In the genomic region with DNA sequence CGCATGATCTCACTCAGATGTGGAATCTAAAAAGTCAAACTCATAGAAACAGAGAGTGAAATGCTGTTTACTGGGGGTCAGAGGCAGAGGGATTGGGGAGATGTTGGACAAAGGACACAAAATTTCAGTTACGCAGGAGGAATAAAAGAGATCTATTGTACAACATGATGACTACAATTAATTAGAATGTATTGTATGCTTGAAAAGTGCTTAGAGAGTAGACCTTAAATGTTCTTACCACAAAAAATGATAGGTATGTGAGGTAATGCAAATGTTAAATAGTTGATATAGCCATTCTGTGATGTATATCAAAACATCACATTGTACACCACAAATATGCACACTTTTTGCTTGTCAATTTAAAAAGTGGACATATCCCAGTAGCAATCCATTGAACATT, we compare ENCODE assay signal across 30 cellular contexts.
"Had no signal": no experiment of that assay in that cellular context is flagged by ENCODE, and none has a peak within 500 bp of the region (broad histone marks: within the 10 kb centered on the region; RNA-seq: fewer than 3 reads in every experiment).

No MANE protein-coding gene starts in this region.

- H3K27me3 Mint-ChIP-seq: naive B cell; stimulated activated naive CD8-positive, alpha-beta T cell treated with anti-CD3 and anti-CD28 coated beads, Interleukin-15, Interleukin-2, amounts not matched to agents 100 ng/mL and 50 ng/mL, for 24 hours had no signal

- H3K79me2 ChIP-seq: hepatocyte had no signal

- H3K9ac ChIP-seq: neural progenitor cell had no signal

- H3K4me1 Mint-ChIP-seq: naive B cell; natural killer cell; nephron progenitor cell; neural progenitor cell; stimulated activated effector memory CD8-positive, alpha-beta T cell treated with anti-CD3 and anti-CD28 coated beads, Interleukin-12 subunit alpha, Interleukin-12 subunit beta, amount 100 ng/mL, for 72 hours had no signal

- DNase-seq: kidney; left colon; left lung; lower lobe of right lung; mammary epithelial cell; mesenchymal stem cell; naive B cell; natural killer cell; nephron progenitor cell; ovary; posterior cingulate gyrus; retina; right cardiac atrium; stimulated activated CD4-positive, alpha-beta T cell treated with anti-CD3 and anti-CD28 coated beads, Interleukin-12 subunit alpha, Interleukin-12 subunit beta, amount 100 ng/mL, for 4 hours; stimulated activated CD4-positive, alpha-beta T cell treated with anti-CD3 and anti-CD28 coated beads, Interleukin-4, amount 100 ng/mL, for 24 hours; stimulated activated naive CD4-positive, alpha-beta T cell; tibial artery; upper lobe of right lung had no signal

- H3K4me3 Mint-ChIP-seq: naive B cell; natural killer cell; nephron progenitor cell; neural progenitor cell; stimulated activated effector memory CD8-positive, alpha-beta T cell treated with anti-CD3 and anti-CD28 coated beads, Interleukin-12 subunit alpha, Interleukin-12 subunit beta, amount 100 ng/mL, for 72 hours; stimulated activated naive CD8-positive, alpha-beta T cell treated with anti-CD3 and anti-CD28 coated beads, Interleukin-15, Interleukin-2, amounts not matched to agents 100 ng/mL and 50 ng/mL, for 24 hours had no signal

- H3K9me3 ChIP-seq: left lung, lower lobe of right lung, neutrophil, ovary, prostate gland, suprapubic skin, thoracic aorta, tibial artery, upper lobe of right lung had no signal

- H3K4me2 ChIP-seq: hepatocyte, neural progenitor cell had no signal

- H3K36me3 ChIP-seq: left lung, lower lobe of right lung, neural progenitor cell, neutrophil, ovary, prostate gland, suprapubic skin, thoracic aorta, tibial artery, upper lobe of right lung had no signal

- H3K9me3 Mint-ChIP-seq: naive B cell; natural killer cell; stimulated activated effector memory CD8-positive, alpha-beta T cell treated with anti-CD3 and anti-CD28 coated beads, Interleukin-12 subunit alpha, Interleukin-12 subunit beta, amount 100 ng/mL, for 72 hours; stimulated activated naive CD8-positive, alpha-beta T cell treated with anti-CD3 and anti-CD28 coated beads, Interleukin-15, Interleukin-2, amounts not matched to agents 100 ng/mL and 50 ng/mL, for 24 hours had no signal

- H3K27ac ChIP-seq: hepatocyte, left lung, lower lobe of right lung, neural progenitor cell, neutrophil, ovary, prostate gland, skin epidermis, suprapubic skin, thoracic aorta, tibial artery, upper lobe of right lung had no signal

- H3K4me3 ChIP-seq: hepatocyte, left lung, lower lobe of right lung, neural progenitor cell, ovary, prostate gland, skin epidermis, suprapubic skin, thoracic aorta, tibial artery, upper lobe of right lung had no signal

- H3K36me3 Mint-ChIP-seq: natural killer cell; neural progenitor cell; stimulated activated effector memory CD8-positive, alpha-beta T cell treated with anti-CD3 and anti-CD28 coated beads, Interleukin-12 subunit alpha, Interleukin-12 subunit beta, amount 100 ng/mL, for 72 hours had no signal

- H3K27ac Mint-ChIP-seq: naive B cell; natural killer cell; nephron progenitor cell; neural progenitor cell; stimulated activated effector memory CD8-positive, alpha-beta T cell treated with anti-CD3 and anti-CD28 coated beads, Interleukin-12 subunit alpha, Interleukin-12 subunit beta, amount 100 ng/mL, for 72 hours; stimulated activated naive CD8-positive, alpha-beta T cell treated with anti-CD3 and anti-CD28 coated beads, Interleukin-15, Interleukin-2, amounts not matched to agents 100 ng/mL and 50 ng/mL, for 24 hours had no signal

- FAIRE-seq: islet of Langerhans, kidney, urothelium cell line had no signal

- H3K27me3 ChIP-seq: hepatocyte, left lung, neural progenitor cell, neutrophil, ovary, suprapubic skin, tibial artery, upper lobe of right lung had no signal

- ATAC-seq: left colon; left lung; lower lobe of right lung; natural killer cell; right cardiac atrium; sciatic nerve; stimulated activated effector memory CD8-positive, alpha-beta T cell treated with anti-CD3 and anti-CD28 coated beads, Interleukin-12 subunit alpha, Interleukin-12 subunit beta, amount 100 ng/mL, for 72 hours; upper lobe of right lung had no signal

- H3K4me1 ChIP-seq: left lung, lower lobe of right lung, neural progenitor cell, prostate gland, suprapubic skin, tibial artery, upper lobe of right lung had no signal

- H2AFZ ChIP-seq: hepatocyte, neural progenitor cell had no signal
